Comparison of ENCODE assay signal across 1 cellular context in genomic region chr9:16039988-16040761, GRCh38.
TF ChIP-seq lines count a peak whose summit lies in the region.

No MANE protein-coding gene starts in this region.

TF ChIP-seq in SK-N-SH, 30 proteins besides CTCF, POLR2A, EP300 and RAD21 (continued from another document):
- TF ChIP-seq PBX3 (IDR thresholded peaks at IDR 0.05) (no peak), MAX (IDR thresholded peaks at IDR 0.05; ENCODE audit: low read depth) (no peak), MEF2A (IDR thresholded peaks at IDR 0.05; ENCODE audit: borderline replicate concordance, low read depth) (no peak), SMC3 (IDR thresholded peaks at IDR 0.05; ENCODE audit: low read depth, low read length) (no peak), SIN3A (IDR thresholded peaks at IDR 0.05; ENCODE audit: borderline replicate concordance, low read depth, low read length) (no peak), JUND (IDR thresholded peaks at IDR 0.05) (no peak), TEAD4 (IDR thresholded peaks at IDR 0.05; ENCODE audit: borderline replicate concordance, insufficient read depth) (no peak)
